In the genomic region with DNA sequence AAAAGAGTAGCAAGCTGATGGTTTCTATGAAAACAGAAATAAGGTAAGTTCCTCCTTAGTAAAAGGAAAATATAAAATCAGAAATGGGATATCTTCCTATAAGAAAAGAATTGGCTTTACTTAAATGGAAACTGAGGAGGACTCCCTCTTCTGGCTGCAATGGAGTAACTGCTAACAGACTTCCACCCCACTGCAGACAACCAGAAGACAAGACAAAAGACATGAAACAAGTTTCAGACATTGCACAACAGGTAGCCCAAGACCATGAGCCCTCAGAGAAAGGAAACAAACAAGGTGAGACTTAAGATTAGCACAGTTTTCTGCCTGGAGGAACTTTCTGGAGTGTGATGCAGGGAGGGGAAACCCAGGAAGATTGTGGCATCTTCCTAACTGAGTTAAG, we compare ENCODE assay signal across 11 cellular contexts. TPM values are rescaled to one million over a fixed set of nuclear protein-coding genes. Genes with fewer than 3 reads are reported as not detected.
DNase-seq lines count a peak whose midpoint lies in the region; FAIRE-seq lines count a peak whose summit lies in the region.
"Had no signal": no experiment of that assay in that cellular context is flagged by ENCODE, and none has a peak within 500 bp of the region (broad histone marks: within the 10 kb centered on the region; RNA-seq: fewer than 3 reads in every experiment).

No MANE protein-coding gene starts in this region.

- H3K27me3 ChIP-seq in H7 (ENCODE audit: control insufficient read depth, insufficient read depth, low read length) = no peaks in the 10 kb centered on the region; the same call in 1 of the 2 replicates
- H3K27me3 ChIP-seq: testis had no signal

- no peak for FAIRE-seq in HTR-8/SVneo (lab: Jason Lieb, UNC)

- in situ Hi-C loops in ACHN (cut with HindIII; ENCODE audit: low pct_ligation_motif_present, low pct_unique_long_range_greater_than_20kb, low sequenced_read_pairs) (loop anchor here (25.0 kb wide), 1 partner anchor 253 kb away; no protein-coding TSS in a partner anchor), SK-MEL-5 (cut with HindIII; ENCODE audit: low pct_unique_long_range_greater_than_20kb, low sequenced_read_pairs) (loop anchor here (10.0 kb wide), 1 partner anchor 194 kb away; no protein-coding TSS in a partner anchor)

- no peaks in the 10 kb centered on the region for H3K36me3 ChIP-seq in H7 (replicated peaks; ENCODE audit: control insufficient read depth, insufficient read depth, low read length)

- DNase-seq in ACHN = peak; percentile 28
- DNase-seq in H7 = peak; percentile 36
- DNase-seq in SK-MEL-5 (ENCODE audit: low read depth, low spot score) = peak; percentile 60
- peak; percentile 64 for DNase-seq in fibroblast of peridontal ligament (ENCODE audit: extremely low read depth)
- no peak for DNase-seq in effector CD8-positive, alpha-beta T cell (lab: John Stamatoyannopoulos, UW)
- no peak for DNase-seq in HTR-8/SVneo (ENCODE audit: insufficient read length, low spot score)
- DNase-seq in germinal center (ENCODE audit: low spot score) = no peak
- DNase-seq in T-helper 9 cell = no peak
- DNase-seq: activated T-cell treated with anti-CD3 and anti-CD28 coated beads, Interleukin-2, amount 50 U/mL, for 4 hours; NCI-H345; testis had no signal

- no peak overlapping the region for H3K4me3 ChIP-seq in H7 (ENCODE audit: insufficient read depth, low read depth, low read length)
- H3K4me3 ChIP-seq: testis had no signal

RNA-seq across cellular contexts. Expression of gene OLFML2B, which starts 17.0 kb away (rescaled TPM):
- total RNA-seq in H7 (2014; rRNA removed; shearing (Covaris generic)) = 0.45 and 0.92 TPM in 2 replicates
- total RNA-seq in SK-MEL-5 (2014; rRNA removed; shearing (Covaris generic)) = 0.16 and 1.1 TPM in 2 replicates
- 0.83 and 1.5 TPM in 2 replicates for polyA plus RNA-seq in SK-MEL-5 (2015; cell fraction: cytosol; rRNA removed)
- 0.22 and 0.54 TPM in 2 replicates for polyA plus RNA-seq in SK-MEL-5 (2015; cell fraction: nucleus; rRNA removed)

RNA-seq across cellular contexts. Expression of gene NOS1AP, which starts 28.8 kb away (rescaled TPM):
- total RNA-seq in H7 (2014; rRNA removed; shearing (Covaris generic)) = 5.4 and 5.6 TPM in 2 replicates
- total RNA-seq in SK-MEL-5 (2014; rRNA removed; shearing (Covaris generic)) = 0.29 and 0.85 TPM in 2 replicates
- polyA plus RNA-seq in SK-MEL-5 (2015; cell fraction: cytosol; rRNA removed) = 2.6 and 4.2 TPM in 2 replicates
- 1.0 and 5.2 TPM in 2 replicates for polyA plus RNA-seq in SK-MEL-5 (2015; cell fraction: nucleus; rRNA removed)

Comparison
In these comparisons a context has a peak if more than half of its experiments do, and no peak if none do; other contexts are left out.
1. DNase-seq: peak in ACHN (single experiment), H7 (single experiment), SK-MEL-5 (single experiment) and fibroblast of peridontal ligament (single experiment); none in effector CD8-positive, alpha-beta T cell (single experiment), HTR-8/SVneo (single experiment), germinal center (single experiment) and T-helper 9 cell (single experiment).